Comparison of ENCODE assay signal across 18 cellular contexts in the genomic region with DNA sequence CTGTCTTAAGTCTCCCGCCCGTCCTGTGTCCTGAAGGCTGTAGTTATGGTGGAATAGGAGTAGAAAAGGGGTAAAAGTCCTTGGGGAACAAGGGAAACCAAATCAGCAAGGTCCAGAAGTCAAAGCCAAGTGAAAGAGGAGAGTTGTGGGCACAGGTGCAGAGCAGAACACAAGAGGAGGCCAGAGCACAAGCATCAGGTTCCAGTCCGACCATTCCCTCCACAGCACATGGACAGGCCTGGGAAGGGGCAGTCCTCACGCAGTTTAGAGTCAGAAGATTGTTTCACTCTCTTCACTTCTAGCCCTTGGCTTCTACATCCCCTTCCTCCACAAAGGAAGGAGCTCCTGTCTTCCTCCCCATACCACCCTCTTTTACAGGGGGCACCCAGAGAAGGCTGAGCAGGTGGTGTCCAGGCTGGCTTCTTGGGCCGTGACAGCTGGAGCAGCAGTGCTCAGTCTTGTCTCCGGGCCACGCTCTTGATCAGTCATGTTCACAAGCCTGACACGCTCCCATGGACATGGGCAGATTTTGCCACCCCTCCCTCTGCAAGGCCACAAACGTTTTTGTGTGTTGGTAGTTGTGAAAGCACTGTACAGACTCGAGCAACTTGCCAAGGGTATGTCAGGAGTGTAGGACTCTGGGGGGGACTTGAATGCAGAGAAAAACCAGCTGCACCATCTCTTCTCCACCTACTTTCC.
"Had no signal": no experiment of that assay in that cellular context is flagged by ENCODE, and none has a peak within 500 bp of the region (broad histone marks: within the 10 kb centered on the region; RNA-seq: fewer than 3 reads in every experiment).

No MANE protein-coding gene starts in this region.

- H3K27ac ChIP-seq: adrenal gland, ascending aorta, epithelial cell of prostate, gastroesophageal sphincter, suprapubic skin, transverse colon, vagina had no signal

- H3K27me3 ChIP-seq: adrenal gland, ascending aorta, gastroesophageal sphincter, suprapubic skin, transverse colon, vagina had no signal

- DNase-seq: activated CD4-positive, alpha-beta T cell treated with anti-CD3 and anti-CD28 coated beads for 1 hour; activated CD4-positive, alpha-beta T cell treated with anti-CD3 and anti-CD28 coated beads, Interleukin-2, amount 50 U/mL, for 1 hour; activated CD8-positive, alpha-beta T cell treated with anti-CD3 and anti-CD28 coated beads, Interleukin-2, amount 10 ng/mL, durations not matched to agents 7 days and 5 days; adrenal gland; endodermal cell; head of caudate nucleus; hypothalamus; posterior cingulate gyrus; stimulated activated CD4-positive, alpha-beta T cell treated with anti-CD3 and anti-CD28 coated beads, Interleukin-4, amount 100 ng/mL, for 4 hours; stimulated activated naive CD8-positive, alpha-beta T cell treated with anti-CD3 and anti-CD28 coated beads, Interleukin-15, amount 100 ng/mL, for 72 hours; T-helper 9 cell; transverse colon had no signal

- H3K9me3 ChIP-seq: adrenal gland, ascending aorta, gastroesophageal sphincter, suprapubic skin, transverse colon, vagina had no signal

- H3K4me3 ChIP-seq: adrenal gland, ascending aorta, gastroesophageal sphincter, suprapubic skin, transverse colon, vagina had no signal

- H3K4me1 ChIP-seq: adrenal gland, gastroesophageal sphincter, suprapubic skin, transverse colon had no signal

- H3K36me3 ChIP-seq: adrenal gland, ascending aorta, transverse colon had no signal

- ATAC-seq: activated CD8-positive, alpha-beta T cell treated with anti-CD3 and anti-CD28 coated beads, Interleukin-2, amount 10 ng/mL, durations not matched to agents 7 days and 5 days; activated T-helper 17 cell treated with anti-CD3 and anti-CD28 coated beads, Interleukin-2, amount 50 U/mL, for 72 hours; gastroesophageal sphincter; stimulated activated naive CD8-positive, alpha-beta T cell treated with anti-CD3 and anti-CD28 coated beads, Interleukin-15, amount 100 ng/mL, for 72 hours had no signal
